17 cellular contexts compared by ENCODE assay signal in genomic region chr22:45490836-45491235, GRCh38. TPM values are rescaled to one million over a fixed set of nuclear protein-coding genes. Genes with fewer than 3 reads are reported as not detected.
DNase-seq lines count a peak whose midpoint lies in the region; ATAC-seq and TF ChIP-seq lines count a peak whose summit lies in the region.
"Had no signal": no experiment of that assay in that cellular context is flagged by ENCODE, and none has a peak within 500 bp of the region (broad histone marks: within the 10 kb centered on the region; RNA-seq: fewer than 3 reads in every experiment).

No MANE protein-coding gene starts in this region.

- H3K4me3 ChIP-seq in endodermal cell (ENCODE audit: low read length) (peak overlapping the region; percentile 61), trophoblast cell (ENCODE audit: low read depth, low read length) (no peak overlapping the region), upper lobe of right lung (no peak overlapping the region), mammary epithelial cell (replicated peaks in 1 of 3; ENCODE audit: insufficient read depth in 1 of 3, low read depth in 2 of 3, low read length in 3 of 3) (no peak overlapping the region)
- H3K4me3 ChIP-seq: HAP-1 had no signal

- H3K4me1 ChIP-seq in endodermal cell (ENCODE audit: control insufficient read depth, insufficient read depth, low read length) (no peaks in the 10 kb centered on the region), trophoblast cell (ENCODE audit: control insufficient read depth in 1 of 2, insufficient read depth in 2 of 2, low read length in 2 of 2) (peaks cover 6 to 11% of the 10 kb centered on the region in 2 experiments), upper lobe of right lung (no peaks in the 10 kb centered on the region), mammary epithelial cell (ENCODE audit: insufficient read depth, low read length) (peaks cover 4% of the 10 kb centered on the region)

- no peak overlapping the region for H3K27ac Mint-ChIP-seq in endodermal cell
- H3K27ac Mint-ChIP-seq: CD4-positive, alpha-beta memory T cell; HFFc6 had no signal

- H3K36me3 ChIP-seq in endodermal cell (ENCODE audit: control insufficient read depth, insufficient read depth, low read length) (no peaks in the 10 kb centered on the region), trophoblast cell (ENCODE audit: control insufficient read depth in 1 of 2, insufficient read depth in 2 of 2, low read length in 2 of 2) (no peaks in the 10 kb centered on the region), upper lobe of right lung (no peaks in the 10 kb centered on the region), mammary epithelial cell (ENCODE audit: insufficient read depth, low read length) (no peaks in the 10 kb centered on the region)
- H3K36me3 ChIP-seq: HAP-1 had no signal

- no peak overlapping the region for H3K4me2 ChIP-seq in trophoblast cell (ENCODE audit: low read length)
- H3K4me2 ChIP-seq in mammary epithelial cell (ENCODE audit: insufficient read depth, low read depth, low read length), result no peak overlapping the region

- H2AK5ac ChIP-seq in trophoblast cell (ENCODE audit: low read length), result peak overlapping the region; percentile 29

- H3K18ac ChIP-seq in trophoblast cell (ENCODE audit: low read length), result no peak overlapping the region

- no peak overlapping the region for H4K91ac ChIP-seq in trophoblast cell (ENCODE audit: low read depth, low read length)

- no peak overlapping the region for H3K4ac ChIP-seq in trophoblast cell (ENCODE audit: low read depth, low read length)

- H3K27ac ChIP-seq in endodermal cell (ENCODE audit: low read depth, low read length) (no peak overlapping the region), trophoblast cell (ENCODE audit: low read depth, low read length) (no peak overlapping the region), upper lobe of right lung (no peak overlapping the region), mammary epithelial cell (ENCODE audit: insufficient read depth, low read depth, low read length) (no peak overlapping the region)

- H3K9ac ChIP-seq in endodermal cell (ENCODE audit: extremely low read depth, low read length, poor library complexity, severe bottlenecking) (no peak overlapping the region), trophoblast cell (ENCODE audit: low read length) (no peak overlapping the region), mammary epithelial cell (ENCODE audit: insufficient read depth, low read length) (no peak overlapping the region)

- no peaks in the 10 kb centered on the region for H3K27me3 ChIP-seq in endodermal cell (ENCODE audit: control insufficient read depth, insufficient read depth, low read length, poor library complexity, severe bottlenecking)
- no peaks in the 10 kb centered on the region for H3K27me3 ChIP-seq in trophoblast cell (ENCODE audit: insufficient read depth, low read length)
- no peaks in the 10 kb centered on the region for H3K27me3 ChIP-seq in upper lobe of right lung
- no peaks in the 10 kb centered on the region for H3K27me3 ChIP-seq in mammary epithelial cell (ENCODE audit: insufficient read depth, low read length)

- H3K4me3 Mint-ChIP-seq in endodermal cell, result no peak overlapping the region
- H3K4me3 Mint-ChIP-seq: CD4-positive, alpha-beta memory T cell; HFFc6 had no signal

- H2BK120ac ChIP-seq in trophoblast cell (ENCODE audit: insufficient read depth, low read length, poor library complexity), result peak overlapping the region; percentile 2

- H3K23ac ChIP-seq in trophoblast cell (ENCODE audit: low read length), result no peak overlapping the region

- H3K4me1 Mint-ChIP-seq in endodermal cell, result no peaks in the 10 kb centered on the region
- H3K4me1 Mint-ChIP-seq: CD4-positive, alpha-beta memory T cell had no signal

- H4K20me1 ChIP-seq in mammary epithelial cell (ENCODE audit: insufficient read depth, low read length), result no peaks in the 10 kb centered on the region

- no peak for TF ChIP-seq RAD21 in Ishikawa (IDR thresholded peaks at IDR 0.05; ENCODE audit: low read depth)

- H2AFZ ChIP-seq in trophoblast cell (ENCODE audit: insufficient read depth, low read length, poor library complexity) (no peak overlapping the region), mammary epithelial cell (ENCODE audit: low read depth, low read length) (no peak overlapping the region)

- H3K36me3 Mint-ChIP-seq in endodermal cell (ENCODE audit: low read depth), result peaks cover 19% of the 10 kb centered on the region
- H3K36me3 Mint-ChIP-seq: CD4-positive, alpha-beta memory T cell had no signal

- dilution Hi-C loops in mammary epithelial cell (cut with HindIII; ENCODE audit: low sequenced_read_pairs), result no loop called here

- peak; percentile 41; the same call in 1 of the 2 replicates for TF ChIP-seq EP300 in Ishikawa (IDR thresholded peaks at IDR 0.05; ENCODE audit: borderline replicate concordance)

- peaks cover 83% of the 10 kb centered on the region for H3K9me3 Mint-ChIP-seq in endodermal cell
- H3K9me3 Mint-ChIP-seq: CD4-positive, alpha-beta memory T cell had no signal

- BruUV-seq in mammary epithelial cell (replicated peaks; lab: Mats Ljungman, UMichigan), result no TSS peak

- ATAC-seq in upper lobe of right lung (no peak), left ventricle myocardium superior (no peak)

- H4K12ac ChIP-seq in trophoblast cell (ENCODE audit: low read depth, low read length), result no peak overlapping the region

- H2BK5ac ChIP-seq in trophoblast cell (ENCODE audit: low read depth, low read length, poor library complexity), result no peak overlapping the region

- CTCF ChIA-PET in mammary epithelial cell (lab: Charles Lee; ENCODE audit: low non-redundant PET), result no interaction called here

- WGBS in endodermal cell (ENCODE audit: insufficient coverage in 1 of 2, insufficient read length in 1 of 2), 2 experiments, result 75 to 79% methylated on average over 3 of the region's 3 CpGs
- WGBS in trophoblast cell (ENCODE audit: extremely low coverage, insufficient coverage, insufficient read length), result no CpG with 5 or more reads among the region's 3 CpGs
- WGBS in mammary epithelial cell (ENCODE audit: low coverage, missing lambda C conversion rate), result 38% methylated on average over 2 of the region's 3 CpGs

- no peak overlapping the region for H2BK12ac ChIP-seq in trophoblast cell (ENCODE audit: low read length)

- H3K27me3 Mint-ChIP-seq in endodermal cell (ENCODE audit: insufficient read depth), result peaks cover 5% of the 10 kb centered on the region

- TF ChIP-seq CTCF in endodermal cell (conservative IDR thresholded peaks at IDR 0.05) (no peak), upper lobe of right lung (IDR thresholded peaks at IDR 0.05) (no peak), mammary epithelial cell (conservative IDR thresholded peaks at IDR 0.05 in 1 of 2, IDR thresholded peaks at IDR 0.05 in 1 of 2; ENCODE audit: extremely low read depth in 1 of 2, insufficient read depth in 1 of 2, low read depth in 1 of 2, low read length in 2 of 2) (no peak)

- no peak overlapping the region for H3K14ac ChIP-seq in trophoblast cell (ENCODE audit: low read length)

- intact Hi-C loops in upper lobe of right lung (cut with DNase I) (no loop called here), left ventricle myocardium superior (cut with micrococcal nuclease) (no loop called here), mammary epithelial cell (cut with micrococcal nuclease) (no loop called here)

- H3K79me2 ChIP-seq in trophoblast cell (ENCODE audit: control insufficient read depth, insufficient read depth, low read length, poor library complexity) (no peaks in the 10 kb centered on the region), mammary epithelial cell (ENCODE audit: insufficient read depth, low read length) (no peaks in the 10 kb centered on the region)

- no peak overlapping the region for H4K8ac ChIP-seq in trophoblast cell (ENCODE audit: low read depth, low read length)

- peak; percentile 43 for DNase-seq in endodermal cell
- peak in 1 of 2 donors; percentile 29 for DNase-seq in trophoblast cell
- peak; percentile 1 for DNase-seq in upper lobe of right lung
- DNase-seq in left ventricle myocardium superior, result no peak
- no peak for DNase-seq in mammary epithelial cell
- no peak for DNase-seq in NCI-H146 (lab: John Stamatoyannopoulos, UW)
- DNase-seq: C1 segment of cervical spinal cord; Calu3; CD4-positive, alpha-beta memory T cell; COR-L47; DMS53; DMS79 treated with DMSO at 0.1 percent for 48 hours; GF-D8; GOT3; HFFc6 had no signal

- H3K9me3 ChIP-seq in endodermal cell (ENCODE audit: control insufficient read depth, low read length) (peaks cover 77% of the 10 kb centered on the region), trophoblast cell (ENCODE audit: insufficient read depth, low read depth, low read length) (peaks cover 8% of the 10 kb centered on the region), upper lobe of right lung (no peaks in the 10 kb centered on the region), mammary epithelial cell (replicated peaks; ENCODE audit: insufficient read depth, low read length) (peaks cover 3% of the 10 kb centered on the region)

- in situ Hi-C loops in mammary epithelial cell (cut with MboI; ENCODE audit: low sequenced_read_pairs in 2 of 2), result no loop called here

- H3K79me1 ChIP-seq in trophoblast cell (ENCODE audit: low read length), result peaks cover 22% of the 10 kb centered on the region

TF ChIP-seq in Ishikawa, 13 proteins besides CTCF, POLR2A, EP300 and RAD21 (continues in another document):
- no peak for TF ChIP-seq CREB1 (IDR thresholded peaks at IDR 0.05; ENCODE audit: low read depth)

RNA-seq across cellular contexts. Expression of gene FBLN1, which starts 11.8 kb away (rescaled TPM):
- 100 to 1,000 TPM; 226 to 305 TPM for total RNA-seq in endodermal cell
- 268 TPM for polyA plus RNA-seq in endodermal cell (2013, experiment 1 of 2)
- 268 TPM for polyA plus RNA-seq in endodermal cell (2013, experiment 2 of 2)
- 1,067 and 1,077 TPM in 2 replicates for polyA plus RNA-seq in trophoblast cell (2013)
- total RNA-seq in upper lobe of right lung, result 272 TPM
- 93.3 TPM for total RNA-seq in left ventricle myocardium superior
- 100 to 1,000 TPM; 130 to 173 TPM for total RNA-seq in mammary epithelial cell
- polyA plus RNA-seq in mammary epithelial cell, result 66.8 TPM
- 49.2 TPM for polyA minus RNA-seq in mammary epithelial cell
- total RNA-seq: CD4-positive, alpha-beta memory T cell had no signal
- polyA plus RNA-seq: CD4-positive, alpha-beta memory T cell had no signal

Comparison
In these comparisons a context has a peak if more than half of its experiments do, and no peak if none do; other contexts are left out.
1. DNase-seq: peak in endodermal cell (single experiment) and upper lobe of right lung (single experiment); none in left ventricle myocardium superior (single experiment), mammary epithelial cell (single experiment) and NCI-H146 (single experiment).